ENCODE assay signal across 2 cellular contexts in genomic region chr1:182690886-182691443, GRCh38.
TF ChIP-seq lines count a peak whose summit lies in the region.

No MANE protein-coding gene starts in this region.

TF ChIP-seq in HEK293, 187 proteins besides CTCF, POLR2A, EP300 and RAD21:
- TF ChIP-seq RBAK (tag by site-specific recombination; IDR thresholded peaks at IDR 0.05) (peak; percentile 95), ZNF37A (tag by site-specific recombination; IDR thresholded peaks at IDR 0.05) (no peak)

TF ChIP-seq in K562, 482 proteins besides CTCF, POLR2A, EP300 and RAD21:
- no peak for TF ChIP-seq XRCC4 (IDR thresholded peaks at IDR 0.05; ENCODE audit: extremely low read depth, insufficient read depth, insufficient read length)
- TF ChIP-seq RBM25 (IDR thresholded peaks at IDR 0.05; ENCODE audit: low read depth, low read length, severe bottlenecking), result peak; percentile 49
- TF ChIP-seq FOXJ2 (tag; IDR thresholded peaks at IDR 0.05), result no peak
TF ChIP-seq in K562: peak in this region for 1.
